In the genomic region with DNA sequence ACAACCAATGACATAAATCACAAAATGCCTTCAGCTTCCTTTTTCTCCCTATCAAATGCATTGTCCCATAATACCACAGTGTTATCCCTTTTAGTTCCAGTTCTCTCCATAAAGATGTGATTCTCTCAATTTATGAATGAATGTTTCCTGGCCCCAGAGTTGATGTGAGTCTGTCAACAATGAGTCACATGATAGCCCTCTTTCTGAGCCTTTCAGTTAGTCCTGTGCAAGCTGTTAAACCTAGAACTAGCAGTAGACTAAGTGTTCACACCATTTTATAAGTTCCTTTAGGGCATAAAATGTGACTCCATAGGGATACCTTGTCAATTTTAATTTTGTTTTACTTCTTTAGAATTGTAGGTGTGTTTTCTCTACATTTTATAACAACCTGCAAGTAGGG, we compare ENCODE assay signal across 10 cellular contexts.
"Had no signal": no experiment of that assay in that cellular context is flagged by ENCODE, and none has a peak within 500 bp of the region (broad histone marks: within the 10 kb centered on the region; RNA-seq: fewer than 3 reads in every experiment).

No MANE protein-coding gene starts in this region.

- H3K27me3 Mint-ChIP-seq: IgD-negative memory B cell had no signal

- H3K36me3 Mint-ChIP-seq: IgD-negative memory B cell had no signal

- H3K27ac Mint-ChIP-seq: HFFc6, IgD-negative memory B cell had no signal

- H2AFZ ChIP-seq: GM23248 had no signal

- H3K4me3 ChIP-seq: GM23248, HAP-1 had no signal

- H3K4me3 Mint-ChIP-seq: HFFc6, IgD-negative memory B cell had no signal

- ATAC-seq: HCT116, HepG2 had no signal

- H3K36me3 ChIP-seq: HAP-1 had no signal

- DNase-seq: GM23248, GOT3, H7, HFFc6, KG1 had no signal

- H3K9me3 ChIP-seq: HAP-1 had no signal

- H3K9me3 Mint-ChIP-seq: HFFc6 had no signal

- H3K9ac ChIP-seq: GM23248 had no signal

- H3K27ac ChIP-seq: GM23248, HL-60 had no signal

- H3K4me1 ChIP-seq: HAP-1 had no signal
